ENCODE assay signal across 8 cellular contexts in the genomic region with DNA sequence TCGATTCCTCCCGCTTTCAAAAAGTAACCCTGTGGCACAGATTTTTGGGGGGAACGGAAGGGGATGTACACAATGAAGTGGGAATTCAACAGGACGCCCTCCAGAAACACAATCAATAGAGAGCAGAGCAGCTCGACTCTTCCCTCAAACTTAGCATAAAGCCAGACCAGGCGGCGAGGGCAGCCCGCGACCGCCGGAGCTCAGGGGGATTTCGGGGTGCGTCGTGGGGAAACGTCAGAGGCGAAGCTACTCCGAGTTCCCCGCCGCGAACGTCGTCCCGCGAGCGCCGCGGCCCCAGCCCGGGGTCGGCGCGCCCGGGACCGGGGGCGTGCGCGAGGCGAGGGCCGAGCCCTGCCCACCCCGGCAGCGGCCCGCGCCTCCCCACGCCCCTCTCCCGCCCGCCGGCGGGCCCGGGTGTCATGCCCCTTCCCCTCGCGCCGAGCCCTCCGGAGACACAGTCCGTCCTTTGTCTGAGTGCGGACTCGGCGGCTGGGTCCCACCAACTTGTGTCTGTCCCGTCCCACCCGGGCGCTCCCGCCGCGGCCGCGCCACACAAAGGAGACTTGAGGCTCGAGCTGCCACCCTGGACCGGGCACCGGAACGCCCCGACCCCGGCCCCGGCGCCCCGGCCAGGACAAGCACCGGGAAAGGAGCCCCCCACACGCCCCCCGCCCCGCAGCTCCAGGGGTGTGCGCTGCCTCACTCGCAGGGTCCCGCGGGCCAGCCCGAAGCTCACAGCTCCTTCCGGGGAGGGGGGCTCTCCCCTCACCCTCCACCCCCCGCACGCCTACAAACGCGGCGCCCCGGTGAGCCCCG. TPM values are rescaled to one million over a fixed set of nuclear protein-coding genes. Genes with fewer than 3 reads are reported as not detected.
A peak's percentile ranks its signal among the peaks of the same experiment; 100 is the strongest.
DNase-seq lines count a peak whose midpoint lies in the region; ATAC-seq, FAIRE-seq and TF ChIP-seq lines count a peak whose summit lies in the region.

No MANE protein-coding gene starts in this region.

- CTCF ChIA-PET in BJ (lab: Yijun Ruan, JAX) = interaction anchor here (0.8 to 1.5 kb wide), 2 partner anchors 10 to 83 kb away, joined by 3 read pairs; no protein-coding TSS in a partner anchor

- peak overlapping the region; percentile 73 for H3K4me3 ChIP-seq in BJ (ENCODE audit: low read depth, low read length)
- peak overlapping the region; percentile 66 for H3K4me3 ChIP-seq in iPS-18a (ENCODE audit: low read length)
- peak overlapping the region; percentile 89 for H3K4me3 ChIP-seq in skeletal muscle satellite cell (ENCODE audit: low read length)

- no peaks in the 10 kb centered on the region for H3K27me3 ChIP-seq in BJ (ENCODE audit: control insufficient read depth, insufficient read depth, low read length)
- no peaks in the 10 kb centered on the region for H3K27me3 ChIP-seq in iPS-18a (ENCODE audit: control insufficient read depth, insufficient read depth, low read length)
- H3K27me3 ChIP-seq in skeletal muscle satellite cell (ENCODE audit: control insufficient read depth, insufficient read depth, low read length) = no peaks in the 10 kb centered on the region

- H3K9me3 ChIP-seq in iPS-18a (ENCODE audit: control insufficient read depth, low read depth, low read length) = no peaks in the 10 kb centered on the region
- H3K9me3 ChIP-seq in skeletal muscle satellite cell (replicated peaks; ENCODE audit: low read length) = no peaks in the 10 kb centered on the region

- no peak for FAIRE-seq in GM19239 (lab: Jason Lieb, UNC)

- H3K4me2 ChIP-seq in skeletal muscle satellite cell (ENCODE audit: low read length) = peak overlapping the region; percentile 90

- peak; percentile 22 for ATAC-seq in HG03439 (IDR thresholded peaks at IDR 0.05; ENCODE audit: unreplicated experiment)

- peak overlapping the region; percentile 90 for H3K27ac Mint-ChIP-seq in T-helper 1 cell treated with Interleukin-12 subunit alpha and Interleukin-12 subunit beta and Interleukin-4 antibody, amounts not matched to agents 30 μg/mL and 1 μg/mL, for 36 hours

- no peak for TF ChIP-seq CTCF in BJ (IDR thresholded peaks at IDR 0.05; ENCODE audit: insufficient read depth, low read depth, low read length)

- H3K9ac ChIP-seq in iPS-18a (ENCODE audit: low read length) (peak overlapping the region; percentile 17), skeletal muscle satellite cell (ENCODE audit: low read depth, low read length) (peak overlapping the region; percentile 94)

- H3K27ac ChIP-seq in iPS-18a (ENCODE audit: low read length) = no peak overlapping the region

- peaks cover 25% of the 10 kb centered on the region for H3K4me1 Mint-ChIP-seq in T-helper 1 cell treated with Interleukin-12 subunit alpha and Interleukin-12 subunit beta and Interleukin-4 antibody, amounts not matched to agents 30 μg/mL and 1 μg/mL, for 36 hours (ENCODE audit: low read depth)

- no peaks in the 10 kb centered on the region for H3K9me3 Mint-ChIP-seq in T-helper 1 cell treated with Interleukin-12 subunit alpha and Interleukin-12 subunit beta and Interleukin-4 antibody, amounts not matched to agents 30 μg/mL and 1 μg/mL, for 36 hours

- peaks cover 7% of the 10 kb centered on the region for H3K4me1 ChIP-seq in iPS-18a (ENCODE audit: control insufficient read depth, low read depth, low read length)
- peaks cover 13% of the 10 kb centered on the region for H3K4me1 ChIP-seq in skeletal muscle satellite cell (ENCODE audit: control insufficient read depth, insufficient read depth, low read length)

- peaks cover 7% of the 10 kb centered on the region for H3K36me3 Mint-ChIP-seq in T-helper 1 cell treated with Interleukin-12 subunit alpha and Interleukin-12 subunit beta and Interleukin-4 antibody, amounts not matched to agents 30 μg/mL and 1 μg/mL, for 36 hours (ENCODE audit: low read depth)

- H3K36me3 ChIP-seq in BJ (ENCODE audit: control insufficient read depth, insufficient read depth, low read length) (no peaks in the 10 kb centered on the region), iPS-18a (ENCODE audit: control insufficient read depth, low read depth, low read length) (no peaks in the 10 kb centered on the region), skeletal muscle satellite cell (ENCODE audit: insufficient read depth, low read length) (no peaks in the 10 kb centered on the region)

- no peak for DNase-seq in BJ (ENCODE audit: low read depth)
- peak; percentile 38 for DNase-seq in GM19239 (ENCODE audit: insufficient read length, low spot score)
- peak; percentile 46 for DNase-seq in astrocyte of the hippocampus (ENCODE audit: low read depth, low spot score)
- no peak for DNase-seq in HCEC 1CT

- no peaks in the 10 kb centered on the region for H3K27me3 Mint-ChIP-seq in T-helper 1 cell treated with Interleukin-12 subunit alpha and Interleukin-12 subunit beta and Interleukin-4 antibody, amounts not matched to agents 30 μg/mL and 1 μg/mL, for 36 hours (ENCODE audit: low read depth)

- peak overlapping the region; percentile 91 for H3K4me3 Mint-ChIP-seq in T-helper 1 cell treated with Interleukin-12 subunit alpha and Interleukin-12 subunit beta and Interleukin-4 antibody, amounts not matched to agents 30 μg/mL and 1 μg/mL, for 36 hours

- POLR2A ChIA-PET in BJ (lab: Charles Lee) = no interaction called here

RNA-seq across cellular contexts. Expression of a gene that starts 0.7 kb away (rescaled TPM):
- polyA plus RNA-seq in BJ (2011; rRNA removed) = 11.0 and 15.3 TPM in 2 replicates
- polyA minus RNA-seq in BJ (2011; rRNA and poly(A)+ RNA removed) = 6.1 and 7.1 TPM in 2 replicates
- 8.9 and 9.2 TPM in 2 replicates for total RNA-seq in skeletal muscle satellite cell (2012; rRNA removed)

Comparison
In these comparisons a context has a peak if more than half of its experiments do, and no peak if none do; other contexts are left out.
1. DNase-seq: peak in GM19239 (single experiment) and astrocyte of the hippocampus (single experiment); none in BJ (single experiment) and HCEC 1CT (single experiment).
2. Peak in every context shown above with its lines, with median percentiles within 50 percentile points of each other: H3K4me3 ChIP-seq.